ENCODE assay signal across 1 cellular context in the genomic region with DNA sequence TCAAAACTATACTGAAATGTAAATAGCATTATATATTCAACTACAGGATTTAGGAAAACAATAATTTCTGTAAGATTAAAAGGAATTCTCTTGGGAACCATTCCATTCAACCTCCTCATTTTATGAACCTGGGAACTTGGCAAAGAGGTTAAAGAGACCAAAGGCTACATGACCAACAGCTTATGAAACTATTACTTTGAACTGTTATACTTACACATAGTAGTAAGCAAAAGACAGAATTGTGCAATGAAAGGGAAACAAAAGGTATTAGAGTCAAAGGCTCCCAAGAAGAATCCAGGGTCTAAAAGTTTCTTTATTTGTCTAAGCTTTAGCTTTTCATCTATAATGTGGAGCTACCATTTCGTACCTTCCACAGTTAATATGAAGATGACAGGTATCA.
TF ChIP-seq lines count a peak whose summit lies in the region.

No MANE protein-coding gene starts in this region.

TF ChIP-seq in HepG2, 621 proteins besides CTCF, POLR2A, EP300 and RAD21 (continued from another document):
- peak; percentile 57; the same call in 1 of the 2 replicates for TF ChIP-seq CREM (IDR thresholded peaks at IDR 0.05)
- no peak for TF ChIP-seq CREM (CRISPR knock-in tag; IDR thresholded peaks at IDR 0.05)
- TF ChIP-seq, protein P1, sequence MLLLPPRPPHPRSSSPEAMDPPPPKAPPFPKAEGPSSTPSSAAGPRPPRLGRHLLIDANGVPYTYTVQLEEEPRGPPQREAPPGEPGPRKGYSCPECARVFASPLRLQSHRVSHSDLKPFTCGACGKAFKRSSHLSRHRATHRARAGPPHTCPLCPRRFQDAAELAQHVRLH (CRISPR knock-in tag; IDR thresholded peaks at IDR 0.05; ENCODE audit: borderline replicate concordance, low read depth): no peak
- no peak for TF ChIP-seq FIP1L1 (IDR thresholded peaks at IDR 0.05; ENCODE audit: borderline replicate concordance, insufficient read depth, low read depth, low read length)
- no peak for TF ChIP-seq ZBTB2 (CRISPR knock-in tag; IDR thresholded peaks at IDR 0.05; ENCODE audit: low read depth)
- no peak for TF ChIP-seq ZNF597 (CRISPR knock-in tag; IDR thresholded peaks at IDR 0.05)
- TF ChIP-seq PAXIP1 (CRISPR knock-in tag; conservative IDR thresholded peaks at IDR 0.05): peak; percentile 47; the same call in 1 of the 2 replicates
- TF ChIP-seq HNF4G (IDR thresholded peaks at IDR 0.05; ENCODE audit: borderline replicate concordance, low read depth, low read length): peak; percentile 73
- no peak for TF ChIP-seq HNF4G (CRISPR knock-in tag; IDR thresholded peaks at IDR 0.05; ENCODE audit: borderline replicate concordance, low read depth)
- TF ChIP-seq, protein P2, sequence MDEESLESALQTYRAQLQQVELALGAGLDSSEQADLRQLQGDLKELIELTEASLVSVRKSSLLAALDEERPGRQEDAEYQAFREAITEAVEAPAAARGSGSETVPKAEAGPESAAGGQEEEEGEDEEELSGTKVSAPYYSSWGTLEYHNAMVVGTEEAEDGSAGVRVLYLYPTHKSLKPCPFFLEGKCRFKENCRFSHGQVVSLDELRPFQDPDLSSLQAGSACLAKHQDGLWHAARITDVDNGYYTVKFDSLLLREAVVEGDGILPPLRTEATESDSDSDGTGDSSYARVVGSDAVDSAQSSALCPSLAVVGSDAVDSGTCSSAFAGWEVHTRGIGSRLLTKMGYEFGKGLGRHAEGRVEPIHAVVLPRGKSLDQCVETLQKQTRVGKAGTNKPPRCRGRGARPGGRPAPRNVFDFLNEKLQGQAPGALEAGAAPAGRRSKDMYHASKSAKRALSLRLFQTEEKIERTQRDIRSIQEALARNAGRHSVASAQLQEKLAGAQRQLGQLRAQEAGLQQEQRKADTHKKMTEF (CRISPR knock-in tag; IDR thresholded peaks at IDR 0.05): peak; percentile 47; the same call in 1 of the 2 replicates
- TF ChIP-seq ZNF282 (IDR thresholded peaks at IDR 0.05; ENCODE audit: partially characterized antibody): no peak
- TF ChIP-seq ASH2L (IDR thresholded peaks at IDR 0.05; ENCODE audit: insufficient read length, low read depth, low read length): peak; percentile 36
- peak; percentile 83 for TF ChIP-seq PPARG (CRISPR knock-in tag; conservative IDR thresholded peaks at IDR 0.05)
- TF ChIP-seq, protein P3, sequence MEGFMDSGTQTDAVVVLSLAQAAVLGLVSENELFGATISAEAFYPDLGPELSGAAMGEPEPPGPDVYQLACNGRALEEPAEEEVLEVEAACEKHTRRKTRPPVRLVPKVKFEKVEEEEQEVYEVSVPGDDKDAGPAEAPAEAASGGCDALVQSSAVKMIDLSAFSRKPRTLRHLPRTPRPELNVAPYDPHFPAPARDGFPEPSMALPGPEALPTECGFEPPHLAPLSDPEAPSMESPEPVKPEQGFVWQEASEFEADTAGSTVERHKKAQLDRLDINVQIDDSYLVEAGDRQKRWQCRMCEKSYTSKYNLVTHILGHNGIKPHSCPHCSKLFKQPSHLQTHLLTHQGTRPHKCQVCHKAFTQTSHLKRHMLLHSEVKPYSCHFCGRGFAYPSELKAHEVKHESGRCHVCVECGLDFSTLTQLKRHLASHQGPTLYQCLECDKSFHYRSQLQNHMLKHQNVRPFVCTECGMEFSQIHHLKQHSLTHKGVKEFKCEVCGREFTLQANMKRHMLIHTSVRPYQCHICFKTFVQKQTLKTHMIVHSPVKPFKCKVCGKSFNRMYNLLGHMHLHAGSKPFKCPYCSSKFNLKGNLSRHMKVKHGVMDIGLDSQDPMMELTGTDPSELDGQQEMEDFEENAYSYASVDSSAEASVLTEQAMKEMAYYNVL (CRISPR knock-in tag; IDR thresholded peaks at IDR 0.05; ENCODE audit: borderline replicate concordance): no peak
- peak; percentile 33; the same call in 1 of the 2 replicates for TF ChIP-seq SAP130 (CRISPR knock-in tag; IDR thresholded peaks at IDR 0.05; ENCODE audit: low read depth)
- peak; percentile 74 for TF ChIP-seq RXRB (CRISPR knock-in tag; IDR thresholded peaks at IDR 0.05; ENCODE audit: borderline replicate concordance)
- TF ChIP-seq SP2 (CRISPR knock-in tag; IDR thresholded peaks at IDR 0.05): no peak
- TF ChIP-seq SOX6 (IDR thresholded peaks at IDR 0.05): no peak
- peak; percentile 74; the same call in 1 of the 2 replicates for TF ChIP-seq SOX6 (CRISPR knock-in tag; IDR thresholded peaks at IDR 0.05)
- TF ChIP-seq HDAC6 (IDR thresholded peaks at IDR 0.05; ENCODE audit: low read depth, low read length): no peak
- TF ChIP-seq RCOR2 (CRISPR knock-in tag; IDR thresholded peaks at IDR 0.05): 0 out of 2 replicates have a peak, but pooled peaks have one; percentile 37
- TF ChIP-seq ZNF646 (CRISPR knock-in tag; IDR thresholded peaks at IDR 0.05): no peak
- no peak for TF ChIP-seq ZNF136 (CRISPR knock-in tag; IDR thresholded peaks at IDR 0.05; ENCODE audit: low read depth)
